Comparison of ENCODE assay signal across 8 cellular contexts in genomic region chr15:69413822-69414701, GRCh38. TPM values are rescaled to one million over a fixed set of nuclear protein-coding genes. Genes with fewer than 3 reads are reported as not detected.
A peak's percentile ranks its signal among the peaks of the same experiment; 100 is the strongest.
DNase-seq lines count a peak whose midpoint lies in the region; ATAC-seq, FAIRE-seq and TF ChIP-seq lines count a peak whose summit lies in the region.

TSS of gene KIF23 (plus strand) at chr15:69414349. CDS start at chr15:69414466, 117 bp downstream.

- BruUV-seq in mammary epithelial cell (replicated peaks; lab: Mats Ljungman, UMichigan): no TSS peak

- H3K79me2 ChIP-seq in ACC112 (ENCODE audit: control insufficient read depth, insufficient read depth, low read length, unreplicated experiment): peaks cover 48% of the 10 kb centered on the region
- H3K79me2 ChIP-seq in mammary epithelial cell (ENCODE audit: insufficient read depth, low read length): peaks cover 71% of the 10 kb centered on the region

- H3K4me2 ChIP-seq in mammary epithelial cell (ENCODE audit: insufficient read depth, low read depth, low read length): peak within 1 kb of the TSS; percentile 79

- DNase-seq in NCI-H2196 treated with DMSO at 0.1 percent for 48 hours (lab: John Stamatoyannopoulos, UW; ENCODE audit: unreplicated experiment): peak; percentile 79
- DNase-seq in mammary epithelial cell: peak; percentile 96
- DNase-seq in small intestine: peak; percentile 95

- H3K27me3 ChIP-seq in ACC112 (ENCODE audit: insufficient read depth, low read length) (no peaks in the 10 kb centered on the region), mammary epithelial cell (ENCODE audit: insufficient read depth, low read length) (no peaks in the 10 kb centered on the region), iPS-20b (ENCODE audit: insufficient read depth, low read length) (no peaks in the 10 kb centered on the region), small intestine (ENCODE audit: control insufficient read depth in 2 of 2, insufficient read depth in 2 of 2, low read length in 2 of 2) (no peaks in the 10 kb centered on the region)

- TF ChIP-seq CTCF in VCaP (conservative IDR thresholded peaks at IDR 0.05) (no peak), mammary epithelial cell (conservative IDR thresholded peaks at IDR 0.05 in 1 of 2, IDR thresholded peaks at IDR 0.05 in 1 of 2; ENCODE audit: extremely low read depth in 1 of 2, insufficient read depth in 1 of 2, low read depth in 1 of 2, low read length in 2 of 2) (no peak)

- no peaks in the 10 kb centered on the region for H3K9me3 ChIP-seq in mammary epithelial cell (replicated peaks; ENCODE audit: insufficient read depth, low read length)
- H3K9me3 ChIP-seq in iPS-20b (ENCODE audit: insufficient read depth, low read depth, low read length): no peaks in the 10 kb centered on the region
- H3K9me3 ChIP-seq in small intestine (ENCODE audit: control insufficient read depth, low read depth): no peaks in the 10 kb centered on the region

- CTCF ChIA-PET in mammary epithelial cell (lab: Charles Lee; ENCODE audit: low non-redundant PET): interaction anchor here (0.7 kb wide), 1 partner anchor 188 kb away, joined by 5 read pairs; no protein-coding TSS in a partner anchor

- in situ Hi-C loops in mammary epithelial cell (cut with MboI; ENCODE audit: low sequenced_read_pairs in 2 of 2): no loop called here

- 0 out of 2 replicates have a peak, but pooled peaks cover 3% of the 10 kb centered on the region for H3K36me3 ChIP-seq in ACC112 (ENCODE audit: insufficient read depth, low read length)
- H3K36me3 ChIP-seq in mammary epithelial cell (ENCODE audit: insufficient read depth, low read length): peaks cover 9% of the 10 kb centered on the region
- peaks cover 27% of the 10 kb centered on the region for H3K36me3 ChIP-seq in iPS-20b (ENCODE audit: insufficient read depth, low read depth, low read length)
- no peaks in the 10 kb centered on the region for H3K36me3 ChIP-seq in small intestine (ENCODE audit: control insufficient read depth in 2 of 2, insufficient read depth in 2 of 2, low read length in 2 of 2)

- H4K20me1 ChIP-seq in mammary epithelial cell (ENCODE audit: insufficient read depth, low read length): no peaks in the 10 kb centered on the region

- H3K9ac ChIP-seq in mammary epithelial cell (ENCODE audit: insufficient read depth, low read length): peak within 1 kb of the TSS; percentile 79
- H3K9ac ChIP-seq in iPS-20b (ENCODE audit: low read depth, low read length): peak within 1 kb of the TSS; percentile 89

- 0% methylated on average over 12 of the region's 78 CpGs for WGBS in mammary epithelial cell (ENCODE audit: low coverage, missing lambda C conversion rate)
- whole genome bisulfite sequencing in small intestine, 3 donors: 2% methylated on average over 72 to 78 of the region's 78 CpGs

- intact Hi-C loops in mammary epithelial cell (cut with micrococcal nuclease): loop anchor here (2.0 to 5.0 kb wide), 3 partner anchors 49 to 252 kb away; partner anchors contain the start of gene GLCE

- H2AFZ ChIP-seq in ACC112 (ENCODE audit: low read length, unreplicated experiment): peak within 1 kb of the TSS; percentile 0
- peak within 1 kb of the TSS; percentile 90 for H2AFZ ChIP-seq in mammary epithelial cell (ENCODE audit: low read depth, low read length)

- peak within 1 kb of the TSS; percentile 86 for H3K27ac ChIP-seq in ACC112 (ENCODE audit: low read depth, low read length)
- peak within 1 kb of the TSS; percentile 82 for H3K27ac ChIP-seq in VCaP
- H3K27ac ChIP-seq in mammary epithelial cell (ENCODE audit: insufficient read depth, low read depth, low read length): peak within 1 kb of the TSS; percentile 85
- no peak within 1 kb of the TSS for H3K27ac ChIP-seq in iPS-20b (ENCODE audit: low read length)
- H3K27ac ChIP-seq in small intestine (ENCODE audit: low read depth in 1 of 2, low read length in 1 of 2): peak within 1 kb of the TSS in 1 of 2 donors; percentile 71

- H3K4me1 ChIP-seq in ACC112 (ENCODE audit: control insufficient read depth, insufficient read depth, low read length, unreplicated experiment) (peaks cover 33% of the 10 kb centered on the region), mammary epithelial cell (ENCODE audit: insufficient read depth, low read length) (peaks cover 24% of the 10 kb centered on the region), iPS-20b (ENCODE audit: insufficient read depth, low read length) (peaks cover 5% of the 10 kb centered on the region; the same call in 1 of the 2 replicates), small intestine (ENCODE audit: control insufficient read depth in 2 of 2, insufficient read depth in 1 of 2, low read depth in 1 of 2, low read length in 1 of 2) (no peaks in the 10 kb centered on the region)

- ATAC-seq in GM18868 (IDR thresholded peaks at IDR 0.05; ENCODE audit: unreplicated experiment) (peak; percentile 95), HG03108 (IDR thresholded peaks at IDR 0.05; ENCODE audit: unreplicated experiment) (peak; percentile 93)

- no peak for FAIRE-seq in small intestine (lab: Jason Lieb, UNC)

- H3K4me3 ChIP-seq in ACC112 (ENCODE audit: low read depth, low read length) (peak within 1 kb of the TSS; percentile 82), mammary epithelial cell (replicated peaks in 1 of 3; ENCODE audit: insufficient read depth in 1 of 3, low read depth in 2 of 3, low read length in 3 of 3) (peak within 1 kb of the TSS; percentile 76 to 87 (median 87)), iPS-20b (ENCODE audit: low read length) (peak within 1 kb of the TSS; percentile 90), small intestine (ENCODE audit: low read depth in 1 of 2, low read length in 2 of 2) (peak within 1 kb of the TSS; percentile 58 to 75)

- dilution Hi-C loops in mammary epithelial cell (cut with HindIII; ENCODE audit: low sequenced_read_pairs): no loop called here

RNA-seq across cellular contexts. Expression of gene KIF23, which starts in this region (rescaled TPM):
- total RNA-seq in mammary epithelial cell: 10 to 100 TPM; 14.7 to 55.8 TPM
- polyA plus RNA-seq in mammary epithelial cell (33.1 TPM), small intestine (10 to 100 TPM in 1 of 3 donors, 1 to 10 TPM in 2; 1.1 to 12.1 (median 1.3) TPM)
- 26.7 TPM for polyA minus RNA-seq in mammary epithelial cell
